In genomic region chr3:464255-464654, GRCh38 we compare ENCODE assay signal across 19 cellular contexts.
A peak's percentile ranks its signal among the peaks of the same experiment; 100 is the strongest.
DNase-seq lines count a peak whose midpoint lies in the region; ATAC-seq and TF ChIP-seq lines count a peak whose summit lies in the region.
"Had no signal": no experiment of that assay in that cellular context is flagged by ENCODE, and none has a peak within 500 bp of the region (broad histone marks: within the 10 kb centered on the region; RNA-seq: fewer than 3 reads in every experiment).

No MANE protein-coding gene starts in this region.

- ATAC-seq in GM18498 (IDR thresholded peaks at IDR 0.05; ENCODE audit: unreplicated experiment) = peak; percentile 35
- peak; percentile 42 for ATAC-seq in GM19438 (IDR thresholded peaks at IDR 0.05; ENCODE audit: low read depth, unreplicated experiment)
- ATAC-seq in HG02840 (IDR thresholded peaks at IDR 0.05; ENCODE audit: low FRiP score, unreplicated experiment) = peak; percentile 28
- peak; percentile 10 for ATAC-seq in HG03558 (IDR thresholded peaks at IDR 0.05; ENCODE audit: extremely low read depth, unreplicated experiment)
- no peak for ATAC-seq in HG03378 (IDR thresholded peaks at IDR 0.05; ENCODE audit: unreplicated experiment)
- ATAC-seq: HepG2, sciatic nerve had no signal

- POLR2A ChIA-PET in GM10248 (lab: Yijun Ruan, JAX) = no interaction called here

- TF ChIP-seq CTCF in GM10248 (IDR thresholded peaks at IDR 0.05; ENCODE audit: control extremely low read depth, extremely low read depth, low read depth, missing control alignments) = no peak

- CTCF ChIA-PET in GM10248 (lab: Yijun Ruan, JAX) = no interaction called here

- DNase-seq in SW480 (ENCODE audit: low spot score) = no peak
- no peak for DNase-seq in GM10248 (ENCODE audit: extremely low spot score)
- no peak for DNase-seq in HUDEP-2 (lab: John Stamatoyannopoulos, UW; ENCODE audit: unreplicated experiment in 76 of 76)
- DNase-seq: activated CD4-positive, alpha-beta T cell treated with anti-CD3 and anti-CD28 coated beads, Interleukin-2, amount 10 ng/mL, durations not matched to agents 7 days and 5 days; activated T-cell treated with anti-CD3 and anti-CD28 coated beads, Interleukin-2, amount 50 U/mL, for 48 hours; GDM1; H7; kidney glomerular epithelial cell; midbrain; MM.1S; NCI-H2107; stimulated activated CD4-positive, alpha-beta T cell treated with anti-CD3 and anti-CD28 coated beads, Interleukin-4, amount 100 ng/mL, for 1 hour had no signal
